In the genomic region with DNA sequence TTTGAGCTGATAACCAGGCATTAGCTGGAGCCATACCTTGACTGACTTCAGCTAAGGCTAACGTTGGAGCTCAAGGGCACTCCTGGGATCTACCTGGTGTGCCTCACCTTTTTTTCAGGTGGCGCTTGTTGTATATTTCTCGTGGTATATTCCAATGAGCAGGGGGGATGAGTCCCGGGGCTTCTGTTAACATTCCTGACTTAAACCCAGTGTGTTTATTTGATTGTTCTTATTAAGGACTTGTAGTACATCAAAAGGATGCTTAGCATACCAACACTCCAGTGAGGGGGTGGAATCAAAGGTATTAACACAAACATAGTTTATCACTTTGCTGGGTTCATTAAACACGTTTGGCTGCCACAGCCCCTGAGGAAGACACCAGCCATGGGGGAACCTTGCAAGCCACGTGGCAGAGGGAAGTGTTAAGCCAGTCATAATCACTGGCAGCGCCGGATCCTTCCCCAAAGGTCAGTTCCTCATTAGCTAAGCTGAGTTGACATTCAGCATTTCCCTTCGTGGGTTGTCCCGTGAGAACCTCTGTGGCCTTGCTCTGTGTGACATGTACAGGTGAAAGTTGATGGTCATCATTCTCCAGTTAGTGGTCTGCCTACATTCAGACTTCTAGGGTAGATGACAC, we compare ENCODE assay signal across 1 cellular context.
A peak's percentile ranks its signal among the peaks of the same experiment; 100 is the strongest.
TF ChIP-seq lines count a peak whose summit lies in the region.

No MANE protein-coding gene starts in this region.

TF ChIP-seq in GM12878, 131 proteins besides CTCF, POLR2A, EP300 and RAD21 (continued from another document):
- TF ChIP-seq, protein P1, sequence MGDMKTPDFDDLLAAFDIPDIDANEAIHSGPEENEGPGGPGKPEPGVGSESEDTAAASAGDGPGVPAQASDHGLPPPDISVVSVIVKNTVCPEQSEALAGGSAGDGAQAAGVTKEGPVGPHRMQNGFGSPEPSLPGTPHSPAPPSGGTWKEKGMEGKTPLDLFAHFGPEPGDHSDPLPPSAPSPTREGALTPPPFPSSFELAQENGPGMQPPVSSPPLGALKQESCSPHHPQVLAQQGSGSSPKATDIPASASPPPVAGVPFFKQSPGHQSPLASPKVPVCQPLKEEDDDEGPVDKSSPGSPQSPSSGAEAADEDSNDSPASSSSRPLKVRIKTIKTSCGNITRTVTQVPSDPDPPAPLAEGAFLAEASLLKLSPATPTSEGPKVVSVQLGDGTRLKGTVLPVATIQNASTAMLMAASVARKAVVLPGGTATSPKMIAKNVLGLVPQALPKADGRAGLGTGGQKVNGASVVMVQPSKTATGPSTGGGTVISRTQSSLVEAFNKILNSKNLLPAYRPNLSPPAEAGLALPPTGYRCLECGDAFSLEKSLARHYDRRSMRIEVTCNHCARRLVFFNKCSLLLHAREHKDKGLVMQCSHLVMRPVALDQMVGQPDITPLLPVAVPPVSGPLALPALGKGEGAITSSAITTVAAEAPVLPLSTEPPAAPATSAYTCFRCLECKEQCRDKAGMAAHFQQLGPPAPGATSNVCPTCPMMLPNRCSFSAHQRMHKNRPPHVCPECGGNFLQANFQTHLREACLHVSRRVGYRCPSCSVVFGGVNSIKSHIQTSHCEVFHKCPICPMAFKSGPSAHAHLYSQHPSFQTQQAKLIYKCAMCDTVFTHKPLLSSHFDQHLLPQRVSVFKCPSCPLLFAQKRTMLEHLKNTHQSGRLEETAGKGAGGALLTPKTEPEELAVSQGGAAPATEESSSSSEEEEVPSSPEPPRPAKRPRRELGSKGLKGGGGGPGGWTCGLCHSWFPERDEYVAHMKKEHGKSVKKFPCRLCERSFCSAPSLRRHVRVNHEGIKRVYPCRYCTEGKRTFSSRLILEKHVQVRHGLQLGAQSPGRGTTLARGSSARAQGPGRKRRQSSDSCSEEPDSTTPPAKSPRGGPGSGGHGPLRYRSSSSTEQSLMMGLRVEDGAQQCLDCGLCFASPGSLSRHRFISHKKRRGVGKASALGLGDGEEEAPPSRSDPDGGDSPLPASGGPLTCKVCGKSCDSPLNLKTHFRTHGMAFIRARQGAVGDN (IDR thresholded peaks at IDR 0.05): peak; percentile 11; the same call in 1 of the 2 replicates
- TF ChIP-seq STAT1 (conservative IDR thresholded peaks at IDR 0.05) (no peak), SPI1 (IDR thresholded peaks at IDR 0.05; ENCODE audit: borderline replicate concordance, insufficient read depth, low read depth, low read length) (peak; percentile 81; the same call in 1 of the 2 replicates), RAD51 (IDR thresholded peaks at IDR 0.05) (0 out of 2 replicates have a peak, but pooled peaks have one; percentile 29), NBN (IDR thresholded peaks at IDR 0.05) (0 out of 2 replicates have a peak, but pooled peaks have one; percentile 26)
